In genomic region chr4:173539986-173540385, GRCh38 we compare ENCODE assay signal across 2 cellular contexts.
TF ChIP-seq lines count a peak whose summit lies in the region.

No MANE protein-coding gene starts in this region.

TF ChIP-seq in SK-N-SH, 30 proteins besides CTCF, POLR2A, EP300 and RAD21 (continued from another document):
- TF ChIP-seq FOSL2 (IDR thresholded peaks at IDR 0.05; ENCODE audit: borderline replicate concordance, low read depth) (no peak), POLR2AphosphoS5 (IDR thresholded peaks at IDR 0.05; ENCODE audit: low read depth, low read length) (no peak), TCF12 (IDR thresholded peaks at IDR 0.05) (no peak), NRF1 (IDR thresholded peaks at IDR 0.05; ENCODE audit: low read depth, low read length) (no peak)

TF ChIP-seq in SK-N-SH treated with all-trans-retinoic acid at 6 μM for 48 hours, 23 proteins besides CTCF, POLR2A, EP300 and RAD21 (continued from another document):
- TF ChIP-seq TSHZ2 (CRISPR knock-in tag; IDR thresholded peaks at IDR 0.05) (no peak), ZNF565 (CRISPR knock-in tag; conservative IDR thresholded peaks at IDR 0.05; ENCODE audit: low read depth) (no peak), ZFP30 (CRISPR knock-in tag; IDR thresholded peaks at IDR 0.05) (no peak), PATZ1 (CRISPR knock-in tag; IDR thresholded peaks at IDR 0.05; ENCODE audit: borderline replicate concordance) (no peak), ZFP3 (CRISPR knock-in tag; IDR thresholded peaks at IDR 0.05) (no peak), RARB (CRISPR knock-in tag; IDR thresholded peaks at IDR 0.05) (no peak)
- TF ChIP-seq, protein P1, sequence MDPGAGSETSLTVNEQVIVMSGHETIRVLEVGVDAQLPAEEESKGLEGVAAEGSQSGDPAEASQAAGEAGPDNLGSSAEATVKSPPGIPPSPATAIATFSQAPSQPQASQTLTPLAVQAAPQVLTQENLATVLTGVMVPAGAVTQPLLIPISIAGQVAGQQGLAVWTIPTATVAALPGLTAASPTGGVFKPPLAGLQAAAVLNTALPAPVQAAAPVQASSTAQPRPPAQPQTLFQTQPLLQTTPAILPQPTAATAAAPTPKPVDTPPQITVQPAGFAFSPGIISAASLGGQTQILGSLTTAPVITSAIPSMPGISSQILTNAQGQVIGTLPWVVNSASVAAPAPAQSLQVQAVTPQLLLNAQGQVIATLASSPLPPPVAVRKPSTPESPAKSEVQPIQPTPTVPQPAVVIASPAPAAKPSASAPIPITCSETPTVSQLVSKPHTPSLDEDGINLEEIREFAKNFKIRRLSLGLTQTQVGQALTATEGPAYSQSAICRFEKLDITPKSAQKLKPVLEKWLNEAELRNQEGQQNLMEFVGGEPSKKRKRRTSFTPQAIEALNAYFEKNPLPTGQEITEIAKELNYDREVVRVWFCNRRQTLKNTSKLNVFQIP (CRISPR knock-in tag; IDR thresholded peaks at IDR 0.05; ENCODE audit: borderline replicate concordance, low read depth) = no peak
